8 cellular contexts compared by ENCODE assay signal in genomic region chr14:89429206-89430091, GRCh38. TPM values are rescaled to one million over a fixed set of nuclear protein-coding genes. Genes with fewer than 3 reads are reported as not detected.
A peak's percentile ranks its signal among the peaks of the same experiment; 100 is the strongest.
DNase-seq lines count a peak whose midpoint lies in the region; ATAC-seq lines count a peak whose summit lies in the region.

No MANE protein-coding gene starts in this region.

- H3K18ac ChIP-seq in neuronal stem cell (ENCODE audit: low read length): no peak overlapping the region

- no CpG with 5 or more reads among the region's 14 CpGs for WGBS in neuronal stem cell (ENCODE audit: extremely low coverage in 2 of 2, insufficient read length in 2 of 2, insufficient replicate concordance in 1 of 2), 2 donors

- no peaks in the 10 kb centered on the region for H3K79me1 ChIP-seq in neuronal stem cell (ENCODE audit: low read depth, low read length)

- H3K4ac ChIP-seq in neuronal stem cell (ENCODE audit: low read length): no peak overlapping the region

- H4K91ac ChIP-seq in neuronal stem cell (ENCODE audit: low read depth, low read length, poor library complexity): no peak overlapping the region

- H2BK5ac ChIP-seq in neuronal stem cell (ENCODE audit: low read length): no peak overlapping the region

- H2AFZ ChIP-seq in neuronal stem cell (ENCODE audit: low read length): peak overlapping the region; percentile 74

- ATAC-seq in esophagus mucosa (peak; percentile 44), GM21737 (IDR thresholded peaks at IDR 0.05; ENCODE audit: unreplicated experiment) (no peak), GM19035 (IDR thresholded peaks at IDR 0.05; ENCODE audit: unreplicated experiment) (no peak)

- H2BK12ac ChIP-seq in neuronal stem cell (ENCODE audit: low read length): no peak overlapping the region

- no peak overlapping the region for H3K27ac ChIP-seq in neuronal stem cell (replicated peaks; ENCODE audit: low read length)

- H2AK5ac ChIP-seq in neuronal stem cell (ENCODE audit: low read depth, low read length): no peak overlapping the region

- peaks cover 14 to 26% of the 10 kb centered on the region in 2 donors for H3K4me1 ChIP-seq in neuronal stem cell (ENCODE audit: control insufficient read depth in 2 of 2, insufficient read depth in 1 of 2, low read depth in 1 of 2, low read length in 2 of 2)

- no peaks in the 10 kb centered on the region for H3K36me3 ChIP-seq in neuronal stem cell (replicated peaks in 1 of 2; ENCODE audit: control insufficient read depth in 2 of 2, insufficient read depth in 2 of 2, low read length in 2 of 2)

- H2BK120ac ChIP-seq in neuronal stem cell (ENCODE audit: low read depth, low read length): no peak overlapping the region

- no peak overlapping the region for H3K4me3 ChIP-seq in neuronal stem cell (ENCODE audit: low read length in 2 of 2)

- no peak overlapping the region for H3K9ac ChIP-seq in neuronal stem cell (ENCODE audit: low read depth, low read length, poor library complexity)

- H3K9me3 ChIP-seq in neuronal stem cell (replicated peaks in 1 of 2; ENCODE audit: control insufficient read depth in 2 of 2, insufficient read depth in 1 of 2, low read depth in 1 of 2, low read length in 2 of 2): no peaks in the 10 kb centered on the region

- H2BK15ac ChIP-seq in neuronal stem cell (ENCODE audit: low read length): no peak overlapping the region

- no peak overlapping the region for H3K14ac ChIP-seq in neuronal stem cell (ENCODE audit: low read length)

- no peak overlapping the region for H3K4me2 ChIP-seq in neuronal stem cell (ENCODE audit: insufficient read depth, low read length, poor library complexity, severe bottlenecking)

- no peak overlapping the region for H4K8ac ChIP-seq in neuronal stem cell (ENCODE audit: low read depth, low read length)

- no peaks in the 10 kb centered on the region for H3K27me3 ChIP-seq in neuronal stem cell (ENCODE audit: control insufficient read depth in 3 of 3, insufficient read depth in 3 of 3, low read depth in 1 of 3, low read length in 3 of 3)

- DNase-seq in DMS 273 (lab: John Stamatoyannopoulos, UW; ENCODE audit: unreplicated experiment) (peak; percentile 82), NCI-H1092 (lab: John Stamatoyannopoulos, UW) (peak; percentile 3), neuronal stem cell (ENCODE audit: low spot score) (no peak), iPS-NIHi7 (ENCODE audit: extremely low spot score) (no peak)
- peak; percentile 15 for DNase-seq in activated CD4-positive, CD25-positive, alpha-beta regulatory T cell treated with anti-CD3 and anti-CD28 coated beads, Interleukin-2, amount 50 U/mL, for 16 hours (ENCODE audit: low read depth, low spot score)

- no peak overlapping the region for H3K23ac ChIP-seq in neuronal stem cell (ENCODE audit: low read depth, low read length, poor library complexity)

RNA-seq across cellular contexts. Expression of gene FOXN3, which starts 12.4 kb away (rescaled TPM):
- 40.5 TPM for total RNA-seq in esophagus mucosa
- polyA plus RNA-seq in neuronal stem cell (2013, experiment 1 of 2): 21.1 TPM
- 21.5 TPM for polyA plus RNA-seq in neuronal stem cell (2013, experiment 2 of 2)

Comparison
In these comparisons a context has a peak if more than half of its experiments do, and no peak if none do; other contexts are left out.
1. DNase-seq: peak in DMS 273 (single experiment), NCI-H1092 (single experiment) and activated CD4-positive, CD25-positive, alpha-beta regulatory T cell treated with anti-CD3 and anti-CD28 coated beads, Interleukin-2, amount 50 U/mL, for 16 hours (single experiment); none in neuronal stem cell (single experiment) and iPS-NIHi7 (single experiment).